In the genomic region with DNA sequence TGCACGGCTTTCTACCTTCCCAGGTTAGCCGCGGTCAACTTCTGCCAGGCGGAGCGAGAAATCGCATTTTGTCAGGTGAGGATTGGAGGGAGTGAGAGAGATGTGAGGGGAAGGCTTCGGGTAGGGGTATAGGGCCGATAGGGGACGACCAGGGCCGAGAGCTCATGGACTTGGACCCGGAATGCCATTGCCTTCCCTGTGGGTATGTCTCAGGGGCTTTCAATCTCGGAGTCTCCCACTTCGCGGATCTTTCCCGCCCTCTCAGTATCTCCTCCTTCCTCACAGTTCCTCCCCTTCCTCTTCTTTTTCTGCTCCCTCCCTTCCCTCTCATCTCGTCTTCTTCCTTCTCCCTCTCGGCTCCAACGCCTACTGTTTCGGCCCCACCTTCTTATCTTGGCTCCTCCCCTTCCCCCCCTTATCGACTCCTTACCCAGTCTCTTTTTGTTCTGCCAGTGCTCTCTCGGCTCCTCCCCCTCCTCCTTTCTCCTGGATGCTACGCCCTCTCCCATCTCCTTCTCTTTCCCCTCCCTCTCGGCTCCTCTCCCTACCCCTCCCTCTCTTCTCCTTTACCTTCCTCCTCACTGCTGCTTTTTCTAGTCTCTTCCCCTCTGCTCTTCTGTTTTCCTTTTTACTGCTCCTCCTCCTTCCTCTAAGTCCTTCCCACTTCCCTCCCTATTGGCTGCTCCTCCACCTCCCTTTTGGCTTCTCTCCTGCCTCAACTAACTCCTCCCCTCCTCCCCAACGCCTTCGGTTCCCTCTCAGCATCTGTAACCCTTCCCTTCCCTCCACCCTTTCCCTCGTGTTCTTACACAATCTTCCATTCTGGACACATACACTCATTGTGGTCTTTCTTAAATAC, we compare ENCODE assay signal across 8 cellular contexts. TPM values are rescaled to one million over a fixed set of nuclear protein-coding genes. Genes with fewer than 3 reads are reported as not detected.
DNase-seq lines count a peak whose midpoint lies in the region; ATAC-seq, FAIRE-seq and TF ChIP-seq lines count a peak whose summit lies in the region.

No MANE protein-coding gene starts in this region.

- FAIRE-seq in H54 (lab: Jason Lieb, UNC): peak; percentile 95

- peak; percentile 89 for DNase-seq in ELR (ENCODE audit: low read depth)
- DNase-seq in H54 (ENCODE audit: insufficient read length, low spot score): peak; percentile 48
- DNase-seq in RWPE2 (ENCODE audit: low spot score): peak; percentile 78
- peak; percentile 56 for DNase-seq in activated effector memory CD4-positive, alpha-beta T cell treated with Interleukin-2 at 50 U/mL for 16 hours
- peak; percentile 95 for DNase-seq in fibroblast of villous mesenchyme (ENCODE audit: low read depth)
- peak; percentile 54 for DNase-seq in superior temporal gyrus (ENCODE audit: extremely low spot score)

- H3F3A ChIP-seq in Loucy (ENCODE audit: low read depth): no peaks in the 10 kb centered on the region
- H3F3A ChIP-seq in neural cell (ENCODE audit: insufficient read depth, low read length, poor library complexity, severe bottlenecking): no peaks in the 10 kb centered on the region

- ATAC-seq in RWPE2 (ENCODE audit: low read depth): peak; percentile 77

- H3K4me3 ChIP-seq in Loucy (ENCODE audit: low read length, poor library complexity, severe bottlenecking) (peak overlapping the region; percentile 81), RWPE2 (ENCODE audit: severe bottlenecking) (peak overlapping the region; percentile 47), fibroblast of villous mesenchyme (ENCODE audit: low read depth, low read length) (peak overlapping the region; percentile 74), neural cell (ENCODE audit: low read length) (peak overlapping the region; percentile 82)

- H3K27ac ChIP-seq in RWPE2 (ENCODE audit: poor library complexity, severe bottlenecking) (peak overlapping the region; percentile 44), neural cell (ENCODE audit: low read length) (peak overlapping the region; percentile 79)

- H3K9ac ChIP-seq in Loucy (ENCODE audit: low read depth, low read length, poor library complexity, severe bottlenecking) (peak overlapping the region; percentile 77), neural cell (ENCODE audit: low read length) (peak overlapping the region; percentile 81)

- no peaks in the 10 kb centered on the region for H4K20me1 ChIP-seq in Loucy (ENCODE audit: insufficient read depth, low read length, poor library complexity, severe bottlenecking)
- H4K20me1 ChIP-seq in neural cell (ENCODE audit: insufficient read depth): no peaks in the 10 kb centered on the region

- no peaks in the 10 kb centered on the region for H3K9me3 ChIP-seq in Loucy (ENCODE audit: insufficient read depth, low read depth, low read length)
- no peaks in the 10 kb centered on the region for H3K9me3 ChIP-seq in RWPE2 (ENCODE audit: severe bottlenecking)
- H3K9me3 ChIP-seq in neural cell (ENCODE audit: low read length): no peaks in the 10 kb centered on the region

- TF ChIP-seq POLR2A in H54 (IDR thresholded peaks at IDR 0.05; ENCODE audit: low read depth, low read length): 0 out of 2 replicates have a peak, but pooled peaks have one; percentile 34

- TF ChIP-seq RAD21 in neural cell (conservative IDR thresholded peaks at IDR 0.05): no peak

- H2AFZ ChIP-seq in Loucy (ENCODE audit: low read length): peak overlapping the region; percentile 96
- peak overlapping the region; percentile 60 for H2AFZ ChIP-seq in neural cell (ENCODE audit: low read depth, low read length)

- H3K4me1 ChIP-seq in Loucy (ENCODE audit: insufficient read depth, low read length, poor library complexity, severe bottlenecking) (peaks cover 6% of the 10 kb centered on the region), RWPE2 (ENCODE audit: insufficient read depth, poor library complexity, severe bottlenecking) (no peaks in the 10 kb centered on the region)

- no peaks in the 10 kb centered on the region for H3K79me2 ChIP-seq in Loucy (ENCODE audit: insufficient read depth, low read length)
- no peaks in the 10 kb centered on the region for H3K79me2 ChIP-seq in neural cell (replicated peaks; ENCODE audit: insufficient read depth, low read length)

- TF ChIP-seq CTCF in Loucy (conservative IDR thresholded peaks at IDR 0.05; ENCODE audit: low read length) (no peak), RWPE2 (IDR thresholded peaks at IDR 0.05; ENCODE audit: poor library complexity, severe bottlenecking) (no peak), fibroblast of villous mesenchyme (IDR thresholded peaks at IDR 0.05; ENCODE audit: insufficient read depth, low read depth, low read length) (no peak), neural cell (IDR thresholded peaks at IDR 0.05; ENCODE audit: poor library complexity, severe bottlenecking) (no peak)

- H3K9me2 ChIP-seq in Loucy (replicated peaks; ENCODE audit: low read depth, low read length) (no peaks in the 10 kb centered on the region), neural cell (ENCODE audit: insufficient read depth, low read length) (no peaks in the 10 kb centered on the region)

- no peak for TF ChIP-seq EP300 in neural cell (conservative IDR thresholded peaks at IDR 0.05; ENCODE audit: poor library complexity, severe bottlenecking)

- H3K27me3 ChIP-seq in Loucy (ENCODE audit: insufficient read depth, low read length, poor library complexity, severe bottlenecking): no peaks in the 10 kb centered on the region
- H3K27me3 ChIP-seq in RWPE2 (ENCODE audit: insufficient read depth, poor library complexity, severe bottlenecking): no peaks in the 10 kb centered on the region
- no peaks in the 10 kb centered on the region for H3K27me3 ChIP-seq in neural cell (ENCODE audit: insufficient read depth, low read depth, low read length)

- H3K4me2 ChIP-seq in Loucy (ENCODE audit: low read depth, low read length, poor library complexity, severe bottlenecking) (peak overlapping the region; percentile 90), neural cell (ENCODE audit: low read length) (peak overlapping the region; percentile 55)

- H3K36me3 ChIP-seq in Loucy (ENCODE audit: insufficient read depth, low read length): no peaks in the 10 kb centered on the region
- H3K36me3 ChIP-seq in RWPE2 (ENCODE audit: low read depth): no peaks in the 10 kb centered on the region
- H3K36me3 ChIP-seq in neural cell (ENCODE audit: insufficient read depth, low read length): no peaks in the 10 kb centered on the region

TF ChIP-seq in neural cell, 6 proteins besides CTCF, POLR2A, EP300 and RAD21:
- TF ChIP-seq POLR2AphosphoS5 (IDR thresholded peaks at IDR 0.05) (peak; percentile 69), MXI1 (conservative IDR thresholded peaks at IDR 0.05; ENCODE audit: poor library complexity, severe bottlenecking) (peak; percentile 66), SMC3 (conservative IDR thresholded peaks at IDR 0.05; ENCODE audit: poor library complexity) (no peak)
- TF ChIP-seq, protein P1, sequence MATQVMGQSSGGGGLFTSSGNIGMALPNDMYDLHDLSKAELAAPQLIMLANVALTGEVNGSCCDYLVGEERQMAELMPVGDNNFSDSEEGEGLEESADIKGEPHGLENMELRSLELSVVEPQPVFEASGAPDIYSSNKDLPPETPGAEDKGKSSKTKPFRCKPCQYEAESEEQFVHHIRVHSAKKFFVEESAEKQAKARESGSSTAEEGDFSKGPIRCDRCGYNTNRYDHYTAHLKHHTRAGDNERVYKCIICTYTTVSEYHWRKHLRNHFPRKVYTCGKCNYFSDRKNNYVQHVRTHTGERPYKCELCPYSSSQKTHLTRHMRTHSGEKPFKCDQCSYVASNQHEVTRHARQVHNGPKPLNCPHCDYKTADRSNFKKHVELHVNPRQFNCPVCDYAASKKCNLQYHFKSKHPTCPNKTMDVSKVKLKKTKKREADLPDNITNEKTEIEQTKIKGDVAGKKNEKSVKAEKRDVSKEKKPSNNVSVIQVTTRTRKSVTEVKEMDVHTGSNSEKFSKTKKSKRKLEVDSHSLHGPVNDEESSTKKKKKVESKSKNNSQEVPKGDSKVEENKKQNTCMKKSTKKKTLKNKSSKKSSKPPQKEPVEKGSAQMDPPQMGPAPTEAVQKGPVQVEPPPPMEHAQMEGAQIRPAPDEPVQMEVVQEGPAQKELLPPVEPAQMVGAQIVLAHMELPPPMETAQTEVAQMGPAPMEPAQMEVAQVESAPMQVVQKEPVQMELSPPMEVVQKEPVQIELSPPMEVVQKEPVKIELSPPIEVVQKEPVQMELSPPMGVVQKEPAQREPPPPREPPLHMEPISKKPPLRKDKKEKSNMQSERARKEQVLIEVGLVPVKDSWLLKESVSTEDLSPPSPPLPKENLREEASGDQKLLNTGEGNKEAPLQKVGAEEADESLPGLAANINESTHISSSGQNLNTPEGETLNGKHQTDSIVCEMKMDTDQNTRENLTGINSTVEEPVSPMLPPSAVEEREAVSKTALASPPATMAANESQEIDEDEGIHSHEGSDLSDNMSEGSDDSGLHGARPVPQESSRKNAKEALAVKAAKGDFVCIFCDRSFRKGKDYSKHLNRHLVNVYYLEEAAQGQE (IDR thresholded peaks at IDR 0.05; ENCODE audit: borderline replicate concordance): peak; percentile 20

RNA-seq across cellular contexts. Expression of a gene that starts 29.4 kb away (rescaled TPM):
- total RNA-seq in fibroblast of villous mesenchyme: 173 and 209 TPM in 2 replicates
- polyA plus RNA-seq in neural cell: 802 and 875 TPM in 2 replicates
- 438 and 590 TPM in 2 replicates for polyA minus RNA-seq in neural cell

Comparison
In these comparisons a context has a peak if more than half of its experiments do, and no peak if none do; other contexts are left out.
1. Peak in every context shown above with its lines: DNase-seq, ATAC-seq, H3K4me3 ChIP-seq and H3K27ac ChIP-seq.